ENCODE assay signal across 8 cellular contexts in genomic region chr2:218400167-218400929, GRCh38. TPM values are rescaled to one million over a fixed set of nuclear protein-coding genes. Genes with fewer than 3 reads are reported as not detected.
DNase-seq lines count a peak whose midpoint lies in the region; ATAC-seq and TF ChIP-seq lines count a peak whose summit lies in the region.

No MANE protein-coding gene starts in this region.

- no peak for ATAC-seq in HG03108 (IDR thresholded peaks at IDR 0.05; ENCODE audit: unreplicated experiment)

- CTCF ChIA-PET in OCI-LY7 (lab: Charles Lee; ENCODE audit: unreplicated experiment) = interaction anchor here (0.6 to 1.1 kb wide), 4 partner anchors 105 to 498 kb away, joined by 3 to 7 read pairs (median 3); partner anchors contain the start of gene PNKD

- POLR2A ChIA-PET in OCI-LY7 (lab: Charles Lee) = interaction anchor here (0.6 to 1.8 kb wide), 5 partner anchors 44 to 114 kb away, joined by 3 to 8 read pairs (median 3); no protein-coding TSS in a partner anchor

- H3K27me3 ChIP-seq in iPS-15b (ENCODE audit: control insufficient read depth, insufficient read depth, low read length) = peaks cover 28% of the 10 kb centered on the region

- in situ Hi-C loops in astrocyte of the cerebellum (cut with HindIII; ENCODE audit: low sequenced_read_pairs) = no loop called here

- H3K9me2 ChIP-seq in OCI-LY7 (ENCODE audit: insufficient read depth, low read length) = no peaks in the 10 kb centered on the region

- H3K36me3 ChIP-seq in OCI-LY7 (ENCODE audit: insufficient read depth, low read length) (peaks cover 41% of the 10 kb centered on the region), iPS-15b (ENCODE audit: control insufficient read depth, insufficient read depth, low read length) (peaks cover 6% of the 10 kb centered on the region)

- no peak overlapping the region for H3K9ac ChIP-seq in iPS-15b (ENCODE audit: low read depth, low read length)

- H3K9me3 ChIP-seq in OCI-LY7 (ENCODE audit: low read length) (no peaks in the 10 kb centered on the region), iPS-15b (ENCODE audit: control insufficient read depth, insufficient read depth, low read length) (no peaks in the 10 kb centered on the region)

- H3K79me2 ChIP-seq in OCI-LY7 (ENCODE audit: insufficient read depth, low read depth, low read length) = peaks cover 19% of the 10 kb centered on the region

- intact Hi-C loops in OCI-LY7 (cut with micrococcal nuclease; ENCODE audit: unreplicated experiment) = no loop called here

- no peak for TF ChIP-seq CTCF in GM12875 (IDR thresholded peaks at IDR 0.05; ENCODE audit: borderline replicate concordance, insufficient read depth, low read depth, low read length)
- no peak for TF ChIP-seq CTCF in OCI-LY7 (conservative IDR thresholded peaks at IDR 0.05; ENCODE audit: low read length)
- no peak for TF ChIP-seq CTCF in astrocyte of the cerebellum (IDR thresholded peaks at IDR 0.05; ENCODE audit: low read depth, low read length, missing control alignments)

- H3K27ac ChIP-seq in OCI-LY7 (ENCODE audit: low read depth, low read length, poor library complexity, severe bottlenecking) = peak overlapping the region; percentile 78

- H4K20me1 ChIP-seq in OCI-LY7 (ENCODE audit: insufficient read depth, low read length) = no peaks in the 10 kb centered on the region

- peak; percentile 46 for DNase-seq in OCI-LY7 (ENCODE audit: low spot score)
- DNase-seq in astrocyte of the cerebellum (ENCODE audit: low read depth) = no peak
- no peak for DNase-seq in skeletal muscle cell (ENCODE audit: low read depth)
- no peak for DNase-seq in NCI-H2171 treated with DMSO at 0.1 percent for 48 hours (lab: John Stamatoyannopoulos, UW)
- DNase-seq in ecto neural progenitor cell (ENCODE audit: low spot score) = no peak

- no TSS peak for BruUV-seq in OCI-LY7 (replicated peaks; lab: Mats Ljungman, UMichigan)

- H2AFZ ChIP-seq in OCI-LY7 (ENCODE audit: low read length) = no peak overlapping the region

- H3K4me2 ChIP-seq in OCI-LY7 (ENCODE audit: low read length) = peak overlapping the region; percentile 73

- H3K4me1 ChIP-seq in OCI-LY7 (ENCODE audit: insufficient read depth, low read length, poor library complexity, severe bottlenecking) (peaks cover 62% of the 10 kb centered on the region), iPS-15b (ENCODE audit: control insufficient read depth, insufficient read depth, low read length) (peaks cover 4% of the 10 kb centered on the region)

- peak overlapping the region; percentile 84 for H3K4me3 ChIP-seq in GM12875 (ENCODE audit: low read depth, low read length)
- peak overlapping the region; percentile 88 for H3K4me3 ChIP-seq in OCI-LY7 (ENCODE audit: low read depth, low read length, poor library complexity, severe bottlenecking)
- peak overlapping the region; percentile 86 for H3K4me3 ChIP-seq in astrocyte of the cerebellum (ENCODE audit: low read depth, low read length)
- peak overlapping the region; percentile 63 for H3K4me3 ChIP-seq in iPS-15b (ENCODE audit: low read depth, low read length)
- H3K4me3 ChIP-seq in skeletal muscle cell (ENCODE audit: low read depth, low read length) = peak overlapping the region; percentile 86

RNA-seq across cellular contexts. Expression of gene CTDSP1, which starts 0.7 kb away (rescaled TPM):
- total RNA-seq in OCI-LY7 (2014; rRNA removed; shearing (Covaris generic)) = 74.0 and 95.3 TPM in 2 replicates
- 140 and 152 TPM in 2 replicates for total RNA-seq in OCI-LY7 (2022)

RNA-seq across cellular contexts. Expression of gene SLC11A1, which starts 18.3 kb away (rescaled TPM):
- 0.31 and 0.57 TPM in 2 replicates for total RNA-seq in OCI-LY7 (2014; rRNA removed; shearing (Covaris generic))
- total RNA-seq in OCI-LY7 (2022) = 0.59 and 0.78 TPM in 2 replicates

RNA-seq across cellular contexts. Expression of gene VIL1, which starts 18.6 kb away (rescaled TPM):
- total RNA-seq in OCI-LY7 (2014; rRNA removed; shearing (Covaris generic)) = 0.47 TPM in 1 of 2 replicates, not detected in the other
- total RNA-seq in OCI-LY7 (2022) = not detected in 2 replicates

RNA-seq across cellular contexts. Expression of gene CATIP, which starts 43.7 kb away (rescaled TPM):
- total RNA-seq in OCI-LY7 (2014; rRNA removed; shearing (Covaris generic)) = not detected in 2 replicates
- total RNA-seq in OCI-LY7 (2022) = not detected in 2 replicates
